ENCODE assay signal across 13 cellular contexts in the genomic region with DNA sequence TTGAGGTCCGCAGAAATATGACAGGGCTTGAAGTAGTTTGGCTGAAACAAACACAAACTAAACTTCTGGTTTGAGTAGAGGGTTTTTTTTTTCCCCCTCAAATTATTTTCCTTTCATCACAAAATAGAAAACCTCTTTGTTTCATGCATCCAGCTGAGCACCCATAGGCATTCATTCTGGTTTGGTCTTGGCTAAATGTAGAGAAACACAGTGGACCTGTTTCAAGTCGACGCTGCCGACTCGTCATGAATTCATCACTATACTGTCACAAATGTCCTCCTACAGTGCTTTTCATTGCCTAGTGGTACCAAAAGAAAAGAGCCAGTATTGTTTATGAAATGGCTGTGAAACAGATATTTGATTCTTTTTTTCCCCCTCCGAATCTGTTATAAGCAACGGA.
"Had no signal": no experiment of that assay in that cellular context is flagged by ENCODE, and none has a peak within 500 bp of the region (broad histone marks: within the 10 kb centered on the region; RNA-seq: fewer than 3 reads in every experiment).

No MANE protein-coding gene starts in this region.

- H3K36me3 ChIP-seq: cardiac muscle cell, suprapubic skin, upper lobe of right lung had no signal

- H3K36me3 Mint-ChIP-seq: activated CD4-positive, alpha-beta memory T cell treated with anti-CD3 and anti-CD28 coated beads for 36 hours; activated naive CD8-positive, alpha-beta T cell; naive thymus-derived CD4-positive, alpha-beta T cell; T-cell; WTC11 had no signal

- H3K4me1 ChIP-seq: suprapubic skin, upper lobe of right lung had no signal

- H3K4me1 Mint-ChIP-seq: activated CD4-positive, alpha-beta T cell treated with anti-CD3 and anti-CD28 coated beads for 36 hours; T-cell; WTC11 had no signal

- H3K4me3 ChIP-seq: cardiac muscle cell, suprapubic skin, upper lobe of right lung had no signal

- H3K27ac ChIP-seq: cardiac muscle cell, suprapubic skin, upper lobe of right lung had no signal

- DNase-seq: activated CD4-positive, alpha-beta memory T cell treated with anti-CD3 and anti-CD28 coated beads for 36 hours; activated CD4-positive, alpha-beta T cell treated with anti-CD3 and anti-CD28 coated beads for 36 hours; kidney glomerular epithelial cell; mesenchymal stem cell; naive thymus-derived CD4-positive, alpha-beta T cell; stimulated activated CD4-positive, alpha-beta T cell treated with anti-CD3 and anti-CD28 coated beads, Interleukin-2, amount 100 ng/mL, for 24 hours; stimulated activated naive CD4-positive, alpha-beta T cell treated with Interleukin-2 at 50 U/mL for 16 hours; T-cell; upper lobe of right lung had no signal

- H3K27ac Mint-ChIP-seq: activated CD4-positive, alpha-beta memory T cell treated with anti-CD3 and anti-CD28 coated beads for 36 hours; activated CD4-positive, alpha-beta T cell treated with anti-CD3 and anti-CD28 coated beads for 36 hours; activated naive CD8-positive, alpha-beta T cell; naive thymus-derived CD4-positive, alpha-beta T cell; T-cell; WTC11 had no signal

- H3K4me3 Mint-ChIP-seq: activated CD4-positive, alpha-beta memory T cell treated with anti-CD3 and anti-CD28 coated beads for 36 hours; activated CD4-positive, alpha-beta T cell treated with anti-CD3 and anti-CD28 coated beads for 36 hours; activated naive CD8-positive, alpha-beta T cell; naive thymus-derived CD4-positive, alpha-beta T cell; T-cell; WTC11 had no signal

- H3K9me3 Mint-ChIP-seq: activated CD4-positive, alpha-beta memory T cell treated with anti-CD3 and anti-CD28 coated beads for 36 hours; naive thymus-derived CD4-positive, alpha-beta T cell; T-cell; WTC11 had no signal

- ATAC-seq: activated CD4-positive, alpha-beta T cell treated with anti-CD3 and anti-CD28 coated beads for 36 hours; naive thymus-derived CD4-positive, alpha-beta T cell; upper lobe of right lung; WTC11 had no signal

- H3K9me3 ChIP-seq: suprapubic skin, upper lobe of right lung had no signal

- H3K27me3 ChIP-seq: suprapubic skin, upper lobe of right lung had no signal
